Comparison of ENCODE assay signal across 29 cellular contexts in genomic region chr4:8169763-8170162, GRCh38.
"Had no signal": no experiment of that assay in that cellular context is flagged by ENCODE, and none has a peak within 500 bp of the region (broad histone marks: within the 10 kb centered on the region; RNA-seq: fewer than 3 reads in every experiment).

No MANE protein-coding gene starts in this region.

- DNase-seq: heart right ventricle; hippocampal formation; kidney glomerular epithelial cell; left cardiac atrium; lower lobe of right lung; mammary epithelial cell; mesenchymal stem cell; naive thymus-derived CD8-positive, alpha-beta T cell; nephron progenitor cell; occipital lobe; ovary; retina; small intestine; stimulated activated CD4-positive, alpha-beta T cell treated with anti-CD3 and anti-CD28 coated beads, Interleukin-4, amount 100 ng/mL, for 24 hours; stimulated activated naive CD4-positive, alpha-beta T cell; tibial artery; uterus had no signal

- H3K4me1 ChIP-seq: neural progenitor cell, tibial artery, uterus had no signal

- H3K27me3 ChIP-seq: neural progenitor cell, ovary, spleen, uterus had no signal

- H3K36me3 ChIP-seq: heart right ventricle, lower lobe of right lung, neural progenitor cell, neutrophil, ovary, spleen, suprapubic skin, thoracic aorta, tibial artery, uterus had no signal

- ATAC-seq: heart right ventricle; left cardiac atrium; left lobe of liver; lower lobe of right lung; naive thymus-derived CD8-positive, alpha-beta T cell; right cardiac atrium; sciatic nerve; stimulated activated effector memory CD8-positive, alpha-beta T cell treated with anti-CD3 and anti-CD28 coated beads, Interleukin-12 subunit alpha, Interleukin-12 subunit beta, amount 100 ng/mL, for 72 hours had no signal

- H3K36me3 Mint-ChIP-seq: neural progenitor cell; stimulated activated effector memory CD8-positive, alpha-beta T cell treated with anti-CD3 and anti-CD28 coated beads, Interleukin-12 subunit alpha, Interleukin-12 subunit beta, amount 100 ng/mL, for 72 hours; type B pancreatic cell had no signal

- H3K9me3 ChIP-seq: ovary, suprapubic skin, uterus had no signal

- H3K4me3 ChIP-seq: heart right ventricle, lower lobe of right lung, neural progenitor cell, ovary, spleen, suprapubic skin, thoracic aorta, tibial artery, uterus had no signal

- H3K4me3 Mint-ChIP-seq: naive thymus-derived CD8-positive, alpha-beta T cell; nephron progenitor cell; neural progenitor cell; stimulated activated effector memory CD8-positive, alpha-beta T cell treated with anti-CD3 and anti-CD28 coated beads, Interleukin-12 subunit alpha, Interleukin-12 subunit beta, amount 100 ng/mL, for 72 hours; stimulated activated naive CD8-positive, alpha-beta T cell treated with anti-CD3 and anti-CD28 coated beads, Interleukin-15, Interleukin-2, amounts not matched to agents 100 ng/mL and 50 ng/mL, for 24 hours; type B pancreatic cell had no signal

- H3K27ac ChIP-seq: heart right ventricle, lower lobe of right lung, neural progenitor cell, neutrophil, ovary, suprapubic skin, thoracic aorta, tibial artery, uterus had no signal

- H3K9me3 Mint-ChIP-seq: stimulated activated effector memory CD8-positive, alpha-beta T cell treated with anti-CD3 and anti-CD28 coated beads, Interleukin-12 subunit alpha, Interleukin-12 subunit beta, amount 100 ng/mL, for 72 hours had no signal

- H3K27ac Mint-ChIP-seq: naive thymus-derived CD8-positive, alpha-beta T cell; nephron progenitor cell; neural progenitor cell; progenitor cell of endocrine pancreas; stimulated activated effector memory CD8-positive, alpha-beta T cell treated with anti-CD3 and anti-CD28 coated beads, Interleukin-12 subunit alpha, Interleukin-12 subunit beta, amount 100 ng/mL, for 72 hours; stimulated activated naive CD8-positive, alpha-beta T cell treated with anti-CD3 and anti-CD28 coated beads, Interleukin-15, Interleukin-2, amounts not matched to agents 100 ng/mL and 50 ng/mL, for 24 hours; type B pancreatic cell had no signal

- H3K4me1 Mint-ChIP-seq: neural progenitor cell had no signal
